In genomic region chr11:75532200-75532972, GRCh38 we compare ENCODE assay signal across 8 cellular contexts. TPM values are rescaled to one million over a fixed set of nuclear protein-coding genes. Genes with fewer than 3 reads are reported as not detected.
DNase-seq lines count a peak whose midpoint lies in the region; ATAC-seq and TF ChIP-seq lines count a peak whose summit lies in the region.

No MANE protein-coding gene starts in this region.

- no peak overlapping the region for H2AFZ ChIP-seq in smooth muscle cell (ENCODE audit: low read depth)

- DNase-seq in NCI-H2081 (lab: John Stamatoyannopoulos, UW) (peak; percentile 60 to 66), NCI-H2081 treated with DMSO at 0.1 percent for 48 hours (lab: John Stamatoyannopoulos, UW) (no peak), NCI-H1436 treated with DMSO at 0.1 percent for 48 hours (lab: John Stamatoyannopoulos, UW) (peak; percentile 7), T-helper 2 cell (peak; percentile 55 to 84 (median 76)), amygdala (lab: John Stamatoyannopoulos, UW) (peak in 41 of 56 donors; percentile 5 to 86 (median 36)), hepatic stellate cell (ENCODE audit: low spot score) (peak; percentile 70), smooth muscle cell (lab: John Stamatoyannopoulos, UW; ENCODE audit: unreplicated experiment) (peak; percentile 17)

- peak; percentile 96 for TF ChIP-seq CTCF in smooth muscle cell (IDR thresholded peaks at IDR 0.05; ENCODE audit: borderline replicate concordance, insufficient read depth, poor library complexity, severe bottlenecking)

- H3K4me1 ChIP-seq in smooth muscle cell (ENCODE audit: low read depth): no peaks in the 10 kb centered on the region

- no peak overlapping the region for H3K4me3 ChIP-seq in smooth muscle cell

- no peaks in the 10 kb centered on the region for H3K36me3 ChIP-seq in smooth muscle cell (ENCODE audit: low read depth)

- H3K9me3 ChIP-seq in smooth muscle cell (replicated peaks; ENCODE audit: low read depth): no peaks in the 10 kb centered on the region

- no peaks in the 10 kb centered on the region for H3K79me2 ChIP-seq in smooth muscle cell (ENCODE audit: low read depth)

- no peak overlapping the region for H3K9ac ChIP-seq in smooth muscle cell (ENCODE audit: low read depth)

- no peaks in the 10 kb centered on the region for H3K27me3 ChIP-seq in smooth muscle cell (ENCODE audit: low read depth)

- no peaks in the 10 kb centered on the region for H4K20me1 ChIP-seq in smooth muscle cell (ENCODE audit: low read depth)

- H3K27ac ChIP-seq in smooth muscle cell (ENCODE audit: low read depth): no peak overlapping the region

- no peak overlapping the region for H3K4me2 ChIP-seq in smooth muscle cell

- WGBS in smooth muscle cell (ENCODE audit: low lambda C conversion rate): 39% methylated on average over 7 of the region's 7 CpGs

- no peak for ATAC-seq in GM21723 (IDR thresholded peaks at IDR 0.05; ENCODE audit: unreplicated experiment)

- no peaks in the 10 kb centered on the region for H3F3A ChIP-seq in smooth muscle cell (ENCODE audit: low read depth)

RNA-seq across cellular contexts. Expression of gene GDPD5, which starts 6.6 kb away (rescaled TPM):
- total RNA-seq in smooth muscle cell: 2.3 and 3.2 TPM in 2 replicates
- polyA plus RNA-seq in smooth muscle cell: 5.8 and 7.1 TPM in 2 replicates

RNA-seq across cellular contexts. Expression of gene SERPINH1, which starts 29.7 kb away (rescaled TPM):
- total RNA-seq in smooth muscle cell: 2,653 and 2,895 TPM in 2 replicates
- 1,110 and 1,493 TPM in 2 replicates for polyA plus RNA-seq in smooth muscle cell
